In genomic region chr10:102422586-102423129, GRCh38 we compare ENCODE assay signal across 1 cellular context.
TF ChIP-seq lines count a peak whose summit lies in the region.

No MANE protein-coding gene starts in this region.

TF ChIP-seq in HepG2, 621 proteins besides CTCF, POLR2A, EP300 and RAD21 (continued from another document and continues in another):
- TF ChIP-seq, protein P1, sequence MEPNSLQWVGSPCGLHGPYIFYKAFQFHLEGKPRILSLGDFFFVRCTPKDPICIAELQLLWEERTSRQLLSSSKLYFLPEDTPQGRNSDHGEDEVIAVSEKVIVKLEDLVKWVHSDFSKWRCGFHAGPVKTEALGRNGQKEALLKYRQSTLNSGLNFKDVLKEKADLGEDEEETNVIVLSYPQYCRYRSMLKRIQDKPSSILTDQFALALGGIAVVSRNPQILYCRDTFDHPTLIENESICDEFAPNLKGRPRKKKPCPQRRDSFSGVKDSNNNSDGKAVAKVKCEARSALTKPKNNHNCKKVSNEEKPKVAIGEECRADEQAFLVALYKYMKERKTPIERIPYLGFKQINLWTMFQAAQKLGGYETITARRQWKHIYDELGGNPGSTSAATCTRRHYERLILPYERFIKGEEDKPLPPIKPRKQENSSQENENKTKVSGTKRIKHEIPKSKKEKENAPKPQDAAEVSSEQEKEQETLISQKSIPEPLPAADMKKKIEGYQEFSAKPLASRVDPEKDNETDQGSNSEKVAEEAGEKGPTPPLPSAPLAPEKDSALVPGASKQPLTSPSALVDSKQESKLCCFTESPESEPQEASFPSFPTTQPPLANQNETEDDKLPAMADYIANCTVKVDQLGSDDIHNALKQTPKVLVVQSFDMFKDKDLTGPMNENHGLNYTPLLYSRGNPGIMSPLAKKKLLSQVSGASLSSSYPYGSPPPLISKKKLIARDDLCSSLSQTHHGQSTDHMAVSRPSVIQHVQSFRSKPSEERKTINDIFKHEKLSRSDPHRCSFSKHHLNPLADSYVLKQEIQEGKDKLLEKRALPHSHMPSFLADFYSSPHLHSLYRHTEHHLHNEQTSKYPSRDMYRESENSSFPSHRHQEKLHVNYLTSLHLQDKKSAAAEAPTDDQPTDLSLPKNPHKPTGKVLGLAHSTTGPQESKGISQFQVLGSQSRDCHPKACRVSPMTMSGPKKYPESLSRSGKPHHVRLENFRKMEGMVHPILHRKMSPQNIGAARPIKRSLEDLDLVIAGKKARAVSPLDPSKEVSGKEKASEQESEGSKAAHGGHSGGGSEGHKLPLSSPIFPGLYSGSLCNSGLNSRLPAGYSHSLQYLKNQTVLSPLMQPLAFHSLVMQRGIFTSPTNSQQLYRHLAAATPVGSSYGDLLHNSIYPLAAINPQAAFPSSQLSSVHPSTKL (CRISPR knock-in tag; IDR thresholded peaks at IDR 0.05), result peak; percentile 63
- TF ChIP-seq SNAI1 (CRISPR knock-in tag; IDR thresholded peaks at IDR 0.05; ENCODE audit: borderline replicate concordance) (no peak), SP5 (CRISPR knock-in tag; IDR thresholded peaks at IDR 0.05; ENCODE audit: borderline replicate concordance, low read depth) (peak; percentile 67; the same call in 1 of the 2 replicates), ZNF589 (CRISPR knock-in tag; conservative IDR thresholded peaks at IDR 0.05) (0 out of 2 replicates have a peak, but pooled peaks have one; percentile 72), MLLT10 (CRISPR knock-in tag; IDR thresholded peaks at IDR 0.05) (no peak), ZNF138 (CRISPR knock-in tag; IDR thresholded peaks at IDR 0.05; ENCODE audit: low read depth) (no peak), ZNF549 (CRISPR knock-in tag; IDR thresholded peaks at IDR 0.05) (no peak), HMG20A (CRISPR knock-in tag; IDR thresholded peaks at IDR 0.05; ENCODE audit: borderline replicate concordance) (0 out of 2 replicates have a peak, but pooled peaks have one; percentile 26), GATAD2A (CRISPR knock-in tag; IDR thresholded peaks at IDR 0.05) (peak; percentile 69; the same call in 1 of the 2 replicates), AKAP8 (CRISPR knock-in tag; IDR thresholded peaks at IDR 0.05) (0 out of 2 replicates have a peak, but pooled peaks have one; percentile 49), GABPB1 (CRISPR knock-in tag; IDR thresholded peaks at IDR 0.05) (peak; percentile 86), TBP (CRISPR knock-in tag; IDR thresholded peaks at IDR 0.05) (no peak), CBFB (CRISPR knock-in tag; IDR thresholded peaks at IDR 0.05) (peak; percentile 80), ZNF615 (CRISPR knock-in tag; IDR thresholded peaks at IDR 0.05; ENCODE audit: borderline replicate concordance) (no peak), GTF2F1 (IDR thresholded peaks at IDR 0.05; ENCODE audit: low read length) (no peak), ZNF383 (CRISPR knock-in tag; IDR thresholded peaks at IDR 0.05; ENCODE audit: borderline replicate concordance) (0 out of 2 replicates have a peak, but pooled peaks have one; percentile 43), JUND (CRISPR knock-in tag; IDR thresholded peaks at IDR 0.05) (no peak), ZNF136 (CRISPR knock-in tag; IDR thresholded peaks at IDR 0.05; ENCODE audit: low read depth) (no peak), ZNF878 (CRISPR knock-in tag; IDR thresholded peaks at IDR 0.05) (no peak), PTBP1 (IDR thresholded peaks at IDR 0.05; ENCODE audit: low read depth, low read length, poor library complexity, severe bottlenecking) (no peak), ZNF546 (CRISPR knock-in tag; conservative IDR thresholded peaks at IDR 0.05) (no peak; the same call in 1 of the 2 replicates), CC2D1A (CRISPR knock-in tag; IDR thresholded peaks at IDR 0.05) (0 out of 2 replicates have a peak, but pooled peaks have one; percentile 82), MLX (CRISPR knock-in tag; IDR thresholded peaks at IDR 0.05) (no peak; the same call in 1 of the 2 replicates), FOXK2 (IDR thresholded peaks at IDR 0.05) (no peak), ZMYM3 (CRISPR knock-in tag; IDR thresholded peaks at IDR 0.05) (peak; percentile 65), PHF5A (CRISPR knock-in tag; IDR thresholded peaks at IDR 0.05; ENCODE audit: low read depth, unreplicated experiment) (no peak), ZMYM4 (CRISPR knock-in tag; IDR thresholded peaks at IDR 0.05) (peak; percentile 79), FOXK1 (CRISPR knock-in tag; IDR thresholded peaks at IDR 0.05; ENCODE audit: borderline replicate concordance, low read depth) (peak; percentile 62; the same call in 1 of the 2 replicates), DDIT3 (CRISPR knock-in tag; IDR thresholded peaks at IDR 0.05) (no peak), HOXA9 (CRISPR knock-in tag; IDR thresholded peaks at IDR 0.05; ENCODE audit: borderline replicate concordance) (0 out of 2 replicates have a peak, but pooled peaks have one; percentile 50), MTF2 (CRISPR knock-in tag; IDR thresholded peaks at IDR 0.05; ENCODE audit: borderline replicate concordance) (peak; percentile 78; the same call in 1 of the 2 replicates), RARG (CRISPR knock-in tag; IDR thresholded peaks at IDR 0.05; ENCODE audit: low read depth) (0 out of 2 replicates have a peak, but pooled peaks have one; percentile 68), MYPOP (CRISPR knock-in tag; IDR thresholded peaks at IDR 0.05) (0 out of 2 replicates have a peak, but pooled peaks have one; percentile 51), MED8 (CRISPR knock-in tag; IDR thresholded peaks at IDR 0.05; ENCODE audit: insufficient replicate concordance) (no peak), BRF2 (CRISPR knock-in tag; IDR thresholded peaks at IDR 0.05) (peak; percentile 65; the same call in 1 of the 2 replicates), ZNF660 (CRISPR knock-in tag; IDR thresholded peaks at IDR 0.05; ENCODE audit: borderline replicate concordance, low read depth) (no peak), SETDB1 (CRISPR knock-in tag; IDR thresholded peaks at IDR 0.05; ENCODE audit: borderline replicate concordance) (no peak), PHB2 (IDR thresholded peaks at IDR 0.05; ENCODE audit: partially characterized antibody) (no peak)
- TF ChIP-seq, protein P2, sequence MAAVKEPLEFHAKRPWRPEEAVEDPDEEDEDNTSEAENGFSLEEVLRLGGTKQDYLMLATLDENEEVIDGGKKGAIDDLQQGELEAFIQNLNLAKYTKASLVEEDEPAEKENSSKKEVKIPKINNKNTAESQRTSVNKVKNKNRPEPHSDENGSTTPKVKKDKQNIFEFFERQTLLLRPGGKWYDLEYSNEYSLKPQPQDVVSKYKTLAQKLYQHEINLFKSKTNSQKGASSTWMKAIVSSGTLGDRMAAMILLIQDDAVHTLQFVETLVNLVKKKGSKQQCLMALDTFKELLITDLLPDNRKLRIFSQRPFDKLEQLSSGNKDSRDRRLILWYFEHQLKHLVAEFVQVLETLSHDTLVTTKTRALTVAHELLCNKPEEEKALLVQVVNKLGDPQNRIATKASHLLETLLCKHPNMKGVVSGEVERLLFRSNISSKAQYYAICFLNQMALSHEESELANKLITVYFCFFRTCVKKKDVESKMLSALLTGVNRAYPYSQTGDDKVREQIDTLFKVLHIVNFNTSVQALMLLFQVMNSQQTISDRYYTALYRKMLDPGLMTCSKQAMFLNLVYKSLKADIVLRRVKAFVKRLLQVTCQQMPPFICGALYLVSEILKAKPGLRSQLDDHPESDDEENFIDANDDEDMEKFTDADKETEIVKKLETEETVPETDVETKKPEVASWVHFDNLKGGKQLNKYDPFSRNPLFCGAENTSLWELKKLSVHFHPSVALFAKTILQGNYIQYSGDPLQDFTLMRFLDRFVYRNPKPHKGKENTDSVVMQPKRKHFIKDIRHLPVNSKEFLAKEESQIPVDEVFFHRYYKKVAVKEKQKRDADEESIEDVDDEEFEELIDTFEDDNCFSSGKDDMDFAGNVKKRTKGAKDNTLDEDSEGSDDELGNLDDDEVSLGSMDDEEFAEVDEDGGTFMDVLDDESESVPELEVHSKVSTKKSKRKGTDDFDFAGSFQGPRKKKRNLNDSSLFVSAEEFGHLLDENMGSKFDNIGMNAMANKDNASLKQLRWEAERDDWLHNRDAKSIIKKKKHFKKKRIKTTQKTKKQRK (IDR thresholded peaks at IDR 0.05; ENCODE audit: low read length), result no peak
- TF ChIP-seq, protein P3, sequence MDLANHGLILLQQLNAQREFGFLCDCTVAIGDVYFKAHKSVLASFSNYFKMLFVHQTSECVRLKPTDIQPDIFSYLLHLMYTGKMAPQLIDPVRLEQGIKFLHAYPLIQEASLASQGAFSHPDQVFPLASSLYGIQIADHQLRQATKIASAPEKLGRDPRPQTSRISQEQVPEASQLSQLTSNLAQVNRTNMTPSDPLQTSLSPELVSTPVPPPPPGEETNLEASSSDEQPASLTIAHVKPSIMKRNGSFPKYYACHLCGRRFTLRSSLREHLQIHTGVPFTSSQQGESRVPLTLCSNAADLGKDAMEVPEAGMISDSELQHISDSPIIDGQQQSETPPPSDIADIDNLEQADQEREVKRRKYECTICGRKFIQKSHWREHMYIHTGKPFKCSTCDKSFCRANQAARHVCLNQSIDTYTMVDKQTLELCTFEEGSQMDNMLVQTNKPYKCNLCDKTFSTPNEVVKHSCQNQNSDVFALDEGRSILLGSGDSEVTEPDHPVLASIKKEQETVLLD (CRISPR knock-in tag; IDR thresholded peaks at IDR 0.05; ENCODE audit: low read depth), result peak; percentile 55
- TF ChIP-seq, protein P4, sequence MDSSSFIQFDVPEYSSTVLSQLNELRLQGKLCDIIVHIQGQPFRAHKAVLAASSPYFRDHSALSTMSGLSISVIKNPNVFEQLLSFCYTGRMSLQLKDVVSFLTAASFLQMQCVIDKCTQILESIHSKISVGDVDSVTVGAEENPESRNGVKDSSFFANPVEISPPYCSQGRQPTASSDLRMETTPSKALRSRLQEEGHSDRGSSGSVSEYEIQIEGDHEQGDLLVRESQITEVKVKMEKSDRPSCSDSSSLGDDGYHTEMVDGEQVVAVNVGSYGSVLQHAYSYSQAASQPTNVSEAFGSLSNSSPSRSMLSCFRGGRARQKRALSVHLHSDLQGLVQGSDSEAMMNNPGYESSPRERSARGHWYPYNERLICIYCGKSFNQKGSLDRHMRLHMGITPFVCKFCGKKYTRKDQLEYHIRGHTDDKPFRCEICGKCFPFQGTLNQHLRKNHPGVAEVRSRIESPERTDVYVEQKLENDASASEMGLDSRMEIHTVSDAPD (CRISPR knock-in tag; IDR thresholded peaks at IDR 0.05), result 0 out of 2 replicates have a peak, but pooled peaks have one; percentile 20
- TF ChIP-seq, protein P5, sequence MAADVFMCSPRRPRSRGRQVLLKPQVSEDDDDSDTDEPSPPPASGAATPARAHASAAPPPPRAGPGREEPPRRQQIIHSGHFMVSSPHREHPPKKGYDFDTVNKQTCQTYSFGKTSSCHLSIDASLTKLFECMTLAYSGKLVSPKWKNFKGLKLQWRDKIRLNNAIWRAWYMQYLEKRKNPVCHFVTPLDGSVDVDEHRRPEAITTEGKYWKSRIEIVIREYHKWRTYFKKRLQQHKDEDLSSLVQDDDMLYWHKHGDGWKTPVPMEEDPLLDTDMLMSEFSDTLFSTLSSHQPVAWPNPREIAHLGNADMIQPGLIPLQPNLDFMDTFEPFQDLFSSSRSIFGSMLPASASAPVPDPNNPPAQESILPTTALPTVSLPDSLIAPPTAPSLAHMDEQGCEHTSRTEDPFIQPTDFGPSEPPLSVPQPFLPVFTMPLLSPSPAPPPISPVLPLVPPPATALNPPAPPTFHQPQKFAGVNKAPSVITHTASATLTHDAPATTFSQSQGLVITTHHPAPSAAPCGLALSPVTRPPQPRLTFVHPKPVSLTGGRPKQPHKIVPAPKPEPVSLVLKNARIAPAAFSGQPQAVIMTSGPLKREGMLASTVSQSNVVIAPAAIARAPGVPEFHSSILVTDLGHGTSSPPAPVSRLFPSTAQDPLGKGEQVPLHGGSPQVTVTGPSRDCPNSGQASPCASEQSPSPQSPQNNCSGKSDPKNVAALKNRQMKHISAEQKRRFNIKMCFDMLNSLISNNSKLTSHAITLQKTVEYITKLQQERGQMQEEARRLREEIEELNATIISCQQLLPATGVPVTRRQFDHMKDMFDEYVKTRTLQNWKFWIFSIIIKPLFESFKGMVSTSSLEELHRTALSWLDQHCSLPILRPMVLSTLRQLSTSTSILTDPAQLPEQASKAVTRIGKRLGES (CRISPR knock-in tag; IDR thresholded peaks at IDR 0.05; ENCODE audit: borderline replicate concordance), result no peak
- TF ChIP-seq, protein P6, sequence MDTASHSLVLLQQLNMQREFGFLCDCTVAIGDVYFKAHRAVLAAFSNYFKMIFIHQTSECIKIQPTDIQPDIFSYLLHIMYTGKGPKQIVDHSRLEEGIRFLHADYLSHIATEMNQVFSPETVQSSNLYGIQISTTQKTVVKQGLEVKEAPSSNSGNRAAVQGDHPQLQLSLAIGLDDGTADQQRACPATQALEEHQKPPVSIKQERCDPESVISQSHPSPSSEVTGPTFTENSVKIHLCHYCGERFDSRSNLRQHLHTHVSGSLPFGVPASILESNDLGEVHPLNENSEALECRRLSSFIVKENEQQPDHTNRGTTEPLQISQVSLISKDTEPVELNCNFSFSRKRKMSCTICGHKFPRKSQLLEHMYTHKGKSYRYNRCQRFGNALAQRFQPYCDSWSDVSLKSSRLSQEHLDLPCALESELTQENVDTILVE (CRISPR knock-in tag; IDR thresholded peaks at IDR 0.05), result peak; percentile 78; the same call in 1 of the 2 replicates
- TF ChIP-seq, protein P7, sequence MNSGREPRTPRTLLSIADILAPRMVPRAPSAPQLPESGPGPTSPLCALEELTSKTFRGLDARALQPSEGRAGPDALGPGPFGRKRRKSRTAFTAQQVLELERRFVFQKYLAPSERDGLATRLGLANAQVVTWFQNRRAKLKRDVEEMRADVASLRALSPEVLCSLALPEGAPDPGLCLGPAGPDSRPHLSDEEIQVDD (CRISPR knock-in tag; IDR thresholded peaks at IDR 0.05; ENCODE audit: borderline replicate concordance), result peak; percentile 89; the same call in 1 of the 2 replicates
